4 cellular contexts compared by ENCODE assay signal in genomic region chr13:19056984-19057490, GRCh38.
"Had no signal": no experiment of that assay in that cellular context is flagged by ENCODE, and none has a peak within 500 bp of the region (broad histone marks: within the 10 kb centered on the region; RNA-seq: fewer than 3 reads in every experiment).

No MANE protein-coding gene starts in this region.

- H2AFZ ChIP-seq: GM23338 had no signal

- DNase-seq: H9, HCEC 1CT, KBM-7 had no signal

- H3K4me2 ChIP-seq: GM23338 had no signal

- ATAC-seq: GM23338 had no signal

- H3K4me3 ChIP-seq: GM23338 had no signal
